ENCODE assay signal across 8 cellular contexts in the genomic region with DNA sequence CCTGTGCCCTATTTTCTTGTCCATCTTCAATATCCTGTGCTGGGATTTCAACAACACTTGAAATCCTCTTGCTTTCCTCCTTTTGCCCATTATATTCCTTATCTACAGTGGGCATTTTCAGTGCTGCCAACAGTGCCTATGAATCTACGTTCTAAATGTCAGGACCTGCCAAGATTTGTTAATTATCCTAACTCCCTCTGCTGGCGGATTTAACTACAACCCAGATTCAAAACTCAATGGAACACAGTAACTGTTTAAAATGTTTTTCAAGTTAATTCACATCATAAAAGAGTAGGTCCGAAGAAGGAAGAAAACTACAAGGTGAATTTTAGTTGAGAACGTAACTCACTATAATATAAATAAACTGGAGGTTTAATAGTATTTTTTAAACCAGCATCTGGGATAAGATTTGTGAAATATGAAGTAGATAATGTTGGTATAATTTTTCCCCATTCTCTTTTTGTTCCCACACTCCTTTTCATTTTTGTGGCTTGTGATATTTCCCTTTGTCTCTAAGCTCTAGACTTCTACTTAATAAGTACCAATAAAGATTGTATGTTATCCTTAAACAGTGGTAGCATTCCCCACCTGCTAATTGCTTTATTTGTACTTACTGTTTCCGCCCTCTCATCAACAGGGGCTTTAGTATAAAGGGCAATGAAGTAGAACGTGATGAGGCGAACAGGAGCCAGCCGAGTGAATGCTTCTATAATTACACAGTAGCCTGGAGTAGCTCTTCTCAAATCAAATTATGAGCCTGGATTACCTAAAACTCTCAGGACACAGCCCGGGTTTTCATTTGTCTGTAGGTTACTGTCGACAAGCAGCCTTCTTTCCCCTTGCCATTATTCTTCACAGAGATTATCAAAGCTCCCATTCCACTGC.
A peak's percentile ranks its signal among the peaks of the same experiment; 100 is the strongest.
DNase-seq lines count a peak whose midpoint lies in the region; ATAC-seq, FAIRE-seq and TF ChIP-seq lines count a peak whose summit lies in the region.

No MANE protein-coding gene starts in this region.

- DNase-seq in NCI-H345 treated with DMSO at 0.1 percent for 48 hours (lab: John Stamatoyannopoulos, UW; ENCODE audit: unreplicated experiment) (peak; percentile 95), cerebellum (ENCODE audit: low spot score) (peak; percentile 4)
- DNase-seq in activated T-helper 1 cell treated with anti-CD3 and anti-CD28 coated beads, Interleukin-12 subunit alpha, Interleukin-12 subunit beta, Interleukin-2, Interleukin-4 antibody, amounts not matched to agents 30 ng/mL and 10 ng/mL and 1 ng/mL, durations not matched to agents 14 hours and 24 hours and 36 hours (ENCODE audit: low spot score): no peak
- DNase-seq in stimulated activated CD4-positive, alpha-beta T cell treated with anti-CD3 and anti-CD28 coated beads, Interleukin-2, amount 100 ng/mL, for 24 hours: no peak

- FAIRE-seq in A204.1 (lab: Jason Lieb, UNC): peak; percentile 41

- intact Hi-C loops in activated T-helper 1 cell treated with anti-CD3 and anti-CD28 coated beads, Interleukin-12 subunit alpha, Interleukin-12 subunit beta, Interleukin-2, Interleukin-4 antibody, amounts not matched to agents 30 ng/mL and 10 ng/mL and 1 ng/mL, durations not matched to agents 14 hours and 24 hours and 36 hours (cut with micrococcal nuclease): loop anchor here (5.0 kb wide), 2 partner anchors 191 to 784 kb away; no protein-coding TSS in a partner anchor

- TF ChIP-seq CTCF in nephron (IDR thresholded peaks at IDR 0.05; ENCODE audit: unreplicated experiment in 3 of 3): peak; percentile 49 to 68 (median 52)

- no peak overlapping the region for H3K4me3 Mint-ChIP-seq in nephron
- no peak overlapping the region for H3K4me3 Mint-ChIP-seq in activated T-helper 1 cell treated with anti-CD3 and anti-CD28 coated beads, Interleukin-12 subunit alpha, Interleukin-12 subunit beta, Interleukin-2, Interleukin-4 antibody, amounts not matched to agents 30 ng/mL and 10 ng/mL and 1 ng/mL, durations not matched to agents 14 hours and 24 hours and 36 hours

- H3K36me3 Mint-ChIP-seq in nephron (ENCODE audit: low read depth): no peaks in the 10 kb centered on the region
- H3K36me3 Mint-ChIP-seq in activated T-helper 1 cell treated with anti-CD3 and anti-CD28 coated beads, Interleukin-12 subunit alpha, Interleukin-12 subunit beta, Interleukin-2, Interleukin-4 antibody, amounts not matched to agents 30 ng/mL and 10 ng/mL and 1 ng/mL, durations not matched to agents 14 hours and 24 hours and 36 hours (ENCODE audit: low read depth): no peaks in the 10 kb centered on the region

- H3K4me1 Mint-ChIP-seq in nephron: peaks cover 16% of the 10 kb centered on the region
- H3K4me1 Mint-ChIP-seq in activated T-helper 1 cell treated with anti-CD3 and anti-CD28 coated beads, Interleukin-12 subunit alpha, Interleukin-12 subunit beta, Interleukin-2, Interleukin-4 antibody, amounts not matched to agents 30 ng/mL and 10 ng/mL and 1 ng/mL, durations not matched to agents 14 hours and 24 hours and 36 hours (ENCODE audit: low read depth): no peaks in the 10 kb centered on the region

- no peaks in the 10 kb centered on the region for H3K9me3 Mint-ChIP-seq in nephron
- no peaks in the 10 kb centered on the region for H3K9me3 Mint-ChIP-seq in activated T-helper 1 cell treated with anti-CD3 and anti-CD28 coated beads, Interleukin-12 subunit alpha, Interleukin-12 subunit beta, Interleukin-2, Interleukin-4 antibody, amounts not matched to agents 30 ng/mL and 10 ng/mL and 1 ng/mL, durations not matched to agents 14 hours and 24 hours and 36 hours

- peak overlapping the region in 2 of 3 experiments; percentile 19 to 26 for H3K27ac Mint-ChIP-seq in nephron
- no peak overlapping the region for H3K27ac Mint-ChIP-seq in activated T-helper 1 cell treated with anti-CD3 and anti-CD28 coated beads, Interleukin-12 subunit alpha, Interleukin-12 subunit beta, Interleukin-2, Interleukin-4 antibody, amounts not matched to agents 30 ng/mL and 10 ng/mL and 1 ng/mL, durations not matched to agents 14 hours and 24 hours and 36 hours

- ATAC-seq in GM19455 (IDR thresholded peaks at IDR 0.05; ENCODE audit: unreplicated experiment) (peak; percentile 57), GM21529 (IDR thresholded peaks at IDR 0.05; ENCODE audit: unreplicated experiment) (no peak)

- no peaks in the 10 kb centered on the region for H3K27me3 Mint-ChIP-seq in nephron (ENCODE audit: low read depth)
- H3K27me3 Mint-ChIP-seq in activated T-helper 1 cell treated with anti-CD3 and anti-CD28 coated beads, Interleukin-12 subunit alpha, Interleukin-12 subunit beta, Interleukin-2, Interleukin-4 antibody, amounts not matched to agents 30 ng/mL and 10 ng/mL and 1 ng/mL, durations not matched to agents 14 hours and 24 hours and 36 hours (ENCODE audit: insufficient read depth): no peaks in the 10 kb centered on the region

Comparison
In these comparisons a context has a peak if more than half of its experiments do, and no peak if none do; other contexts are left out.
1. DNase-seq: peak in NCI-H345 treated with DMSO at 0.1 percent for 48 hours (single experiment) and cerebellum (single experiment); none in activated T-helper 1 cell treated with anti-CD3 and anti-CD28 coated beads, Interleukin-12 subunit alpha, Interleukin-12 subunit beta, Interleukin-2, Interleukin-4 antibody, amounts not matched to agents 30 ng/mL and 10 ng/mL and 1 ng/mL, durations not matched to agents 14 hours and 24 hours and 36 hours (single experiment) and stimulated activated CD4-positive, alpha-beta T cell treated with anti-CD3 and anti-CD28 coated beads, Interleukin-2, amount 100 ng/mL, for 24 hours (0 of 2).